ENCODE assay signal across 11 cellular contexts in the genomic region with DNA sequence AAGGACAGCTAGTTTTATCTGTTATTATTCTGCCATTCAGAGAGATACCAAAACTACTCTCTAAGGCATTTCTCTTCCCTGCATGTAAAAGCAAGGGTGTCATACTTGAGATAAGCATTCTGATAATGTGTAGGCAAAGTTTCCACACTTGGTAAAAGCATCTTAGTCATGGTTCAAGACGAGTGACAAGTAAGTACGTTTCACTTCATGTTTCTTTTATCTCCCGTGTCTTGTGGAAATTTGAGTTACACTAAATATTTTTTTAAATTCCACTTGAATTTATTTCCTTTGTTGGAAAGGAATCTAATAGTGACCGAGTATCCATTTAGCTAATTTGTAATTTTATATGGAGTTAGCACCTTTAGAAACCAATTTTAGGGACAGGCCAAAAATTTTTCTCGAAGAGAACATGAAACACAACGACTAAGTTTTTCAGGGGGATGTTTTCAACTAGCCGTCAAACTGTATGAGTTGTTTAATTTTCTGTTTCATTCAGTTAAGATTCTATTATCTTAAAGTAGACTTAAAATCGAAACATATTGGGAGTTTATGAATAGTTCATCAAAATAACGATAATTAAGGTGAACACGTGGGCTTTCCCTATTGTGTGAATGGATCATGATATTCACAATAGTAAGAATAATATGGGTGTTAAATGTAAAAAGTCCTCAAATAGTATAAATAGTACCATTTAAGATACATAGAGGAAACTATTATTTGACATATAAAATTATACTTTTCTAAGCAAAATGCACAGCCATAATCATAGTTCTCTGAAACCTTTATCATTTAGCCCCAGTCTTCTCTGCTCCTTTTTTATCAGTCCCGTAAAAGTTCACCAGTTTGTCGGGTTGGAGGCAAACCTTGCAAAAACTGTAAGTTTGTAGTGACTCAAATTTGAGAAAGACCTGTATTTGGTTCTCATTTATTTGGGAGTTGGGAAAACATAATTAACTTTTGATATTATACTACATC. TPM values are rescaled to one million over a fixed set of nuclear protein-coding genes. Genes with fewer than 3 reads are reported as not detected.
DNase-seq lines count a peak whose midpoint lies in the region; ATAC-seq and TF ChIP-seq lines count a peak whose summit lies in the region.
"Had no signal": no experiment of that assay in that cellular context is flagged by ENCODE, and none has a peak within 500 bp of the region (broad histone marks: within the 10 kb centered on the region; RNA-seq: fewer than 3 reads in every experiment).

No MANE protein-coding gene starts in this region.

- H3K27me3 ChIP-seq in esophagus squamous epithelium = no peaks in the 10 kb centered on the region
- H3K27me3 ChIP-seq in testis = no peaks in the 10 kb centered on the region

- peaks cover 7% of the 10 kb centered on the region for H3K36me3 Mint-ChIP-seq in activated naive CD4-positive, alpha-beta T cell treated with anti-CD3 and anti-CD28 coated beads, Interleukin-2, amount 10 ng/mL, durations not matched to agents 7 days and 5 days

- CTCF ChIA-PET in activated naive CD4-positive, alpha-beta T cell treated with anti-CD3 and anti-CD28 coated beads, Interleukin-2, amount 10 ng/mL, durations not matched to agents 7 days and 5 days (lab: Charles Lee) = interaction anchor here (0.6 to 2.1 kb wide), 6 partner anchors 7 to 200 kb away, joined by 3 to 7 read pairs (median 4); no protein-coding TSS in a partner anchor

- ATAC-seq in HG03439 (IDR thresholded peaks at IDR 0.05; ENCODE audit: unreplicated experiment) (no peak), GM19351 (IDR thresholded peaks at IDR 0.05; ENCODE audit: unreplicated experiment) (no peak)

- no peak overlapping the region for H3K9ac ChIP-seq in SK-N-MC (ENCODE audit: insufficient read length)

- H3K27ac ChIP-seq in SK-N-MC (0 out of 2 replicates have a peak overlapping the region, but pooled peaks have one; percentile 13), esophagus squamous epithelium (peak overlapping the region; percentile 90 to 98 (median 94)), testis (peak overlapping the region; percentile 95)

- no peak overlapping the region for H3K27ac Mint-ChIP-seq in activated naive CD4-positive, alpha-beta T cell treated with anti-CD3 and anti-CD28 coated beads, Interleukin-2, amount 10 ng/mL, durations not matched to agents 7 days and 5 days
- H3K27ac Mint-ChIP-seq: memory B cell had no signal

- no peaks in the 10 kb centered on the region for H3K27me3 Mint-ChIP-seq in activated naive CD4-positive, alpha-beta T cell treated with anti-CD3 and anti-CD28 coated beads, Interleukin-2, amount 10 ng/mL, durations not matched to agents 7 days and 5 days
- H3K27me3 Mint-ChIP-seq: memory B cell had no signal

- TF ChIP-seq CTCF in esophagus squamous epithelium (IDR thresholded peaks at IDR 0.05) = no peak
- no peak for TF ChIP-seq CTCF in testis (IDR thresholded peaks at IDR 0.05)

- H3K9me3 ChIP-seq in SK-N-MC (ENCODE audit: low read depth, low read length) (no peaks in the 10 kb centered on the region), esophagus squamous epithelium (no peaks in the 10 kb centered on the region), testis (no peaks in the 10 kb centered on the region)

- no peak for TF ChIP-seq POLR2A in esophagus squamous epithelium (IDR thresholded peaks at IDR 0.05)
- no peak for TF ChIP-seq POLR2A in testis (IDR thresholded peaks at IDR 0.05)

- H3K4me3 Mint-ChIP-seq in activated naive CD4-positive, alpha-beta T cell treated with anti-CD3 and anti-CD28 coated beads, Interleukin-2, amount 10 ng/mL, durations not matched to agents 7 days and 5 days = peak overlapping the region; percentile 18

- H3K4me3 ChIP-seq in SK-N-MC = no peak overlapping the region
- peak overlapping the region in 1 of 4 donors; percentile 76 for H3K4me3 ChIP-seq in esophagus squamous epithelium
- H3K4me3 ChIP-seq in testis = peak overlapping the region in 1 of 2 donors; percentile 66

- peaks cover 0 to 29% (median 10%) of the 10 kb centered on the region in 3 donors for H3K4me1 ChIP-seq in esophagus squamous epithelium
- H3K4me1 ChIP-seq in testis = peaks cover 4% of the 10 kb centered on the region

- H3K36me3 ChIP-seq in SK-N-MC (ENCODE audit: insufficient read depth, low read length) (no peaks in the 10 kb centered on the region), esophagus squamous epithelium (peaks cover 0 to 6% (median 0%) of the 10 kb centered on the region in 3 donors), testis (ENCODE audit: low read depth, missing control alignments) (no peaks in the 10 kb centered on the region)

- DNase-seq in activated naive CD4-positive, alpha-beta T cell treated with anti-CD3 and anti-CD28 coated beads, Interleukin-2, amount 10 ng/mL, durations not matched to agents 7 days and 5 days = no peak
- no peak for DNase-seq in activated naive CD4-positive, alpha-beta T cell treated with Interleukin-2 at 50 U/mL for 16 hours
- no peak for DNase-seq in SK-N-MC (ENCODE audit: low read depth, low spot score)
- DNase-seq in esophagus squamous epithelium (lab: John Stamatoyannopoulos, UW) = no peak
- no peak for DNase-seq in testis
- no peak for DNase-seq in cerebellum (ENCODE audit: low spot score)
- DNase-seq: H7 had no signal

- H3K9me3 Mint-ChIP-seq in activated naive CD4-positive, alpha-beta T cell treated with anti-CD3 and anti-CD28 coated beads, Interleukin-2, amount 10 ng/mL, durations not matched to agents 7 days and 5 days = no peaks in the 10 kb centered on the region
- H3K9me3 Mint-ChIP-seq: memory B cell had no signal

- WGBS in esophagus squamous epithelium, 2 donors = 70 to 72% methylated on average over 12 of the region's 12 CpGs
- 61% methylated on average over 12 of the region's 12 CpGs for WGBS in testis, 2 donors

- intact Hi-C loops in esophagus squamous epithelium (cut with DNase I) = loop anchor here (5.0 kb wide), 1 partner anchor 199 kb away; no protein-coding TSS in a partner anchor
- intact Hi-C loops in testis (cut with DNase I; ENCODE audit: low total_unique reads) = loop anchor here (2.0 to 10.0 kb wide), 2 partner anchors 85 to 197 kb away; no protein-coding TSS in a partner anchor

- H3K4me1 Mint-ChIP-seq in activated naive CD4-positive, alpha-beta T cell treated with anti-CD3 and anti-CD28 coated beads, Interleukin-2, amount 10 ng/mL, durations not matched to agents 7 days and 5 days = peaks cover 45% of the 10 kb centered on the region

RNA-seq across cellular contexts. Expression of gene RFESD, which starts 1.6 kb away (rescaled TPM):
- total RNA-seq in esophagus squamous epithelium = 1 to 10 TPM in 2 of 4 donors, under 1 TPM in 2; 0.11 to 3.6 (median 1.0) TPM
- 10 to 100 TPM; 11.8 to 12.8 TPM for total RNA-seq in testis
- polyA plus RNA-seq in testis (ENCODE audit: insufficient read depth, low read depth, low replicate concordance) = 25.1 TPM
- 4.0 TPM for total RNA-seq in cerebellum

RNA-seq across cellular contexts. Expression of gene GPR150, which starts 28.3 kb away (rescaled TPM):
- total RNA-seq in esophagus squamous epithelium (not detected), testis (under 1 TPM; 0.87 to 0.99 TPM), cerebellum (not detected)
- 0.45 TPM for polyA plus RNA-seq in testis (ENCODE audit: insufficient read depth, low read depth, low replicate concordance)
- total RNA-seq: H7, NCI-H460 had no signal

RNA-seq across cellular contexts. Expression of gene SPATA9, which starts 34.6 kb away (rescaled TPM):
- total RNA-seq in esophagus squamous epithelium (not detected), testis (10 to 100 TPM in 1 of 2 donors, 1 to 10 TPM in 1; 7.4 to 21.2 TPM), cerebellum (0.82 TPM)
- 36.9 TPM for polyA plus RNA-seq in testis (ENCODE audit: insufficient read depth, low read depth, low replicate concordance)
- total RNA-seq: H7 had no signal

Comparison
In these comparisons a context has a peak if more than half of its experiments do, and no peak if none do; other contexts are left out.
1. H3K27ac ChIP-seq: peak in every context shown above with its lines; median percentile 95 in testis; 94 in esophagus squamous epithelium; 13 in SK-N-MC.